16 cellular contexts compared by ENCODE assay signal in genomic region chr12:2561367-2561766, GRCh38.
DNase-seq lines count a peak whose midpoint lies in the region; FAIRE-seq and TF ChIP-seq lines count a peak whose summit lies in the region.
"Had no signal": no experiment of that assay in that cellular context is flagged by ENCODE, and none has a peak within 500 bp of the region (broad histone marks: within the 10 kb centered on the region; RNA-seq: fewer than 3 reads in every experiment).

No MANE protein-coding gene starts in this region.

- H4K91ac ChIP-seq in H1 (replicated peaks; ENCODE audit: insufficient read length, low read length), result no peak overlapping the region
- H4K91ac ChIP-seq in neuronal stem cell (ENCODE audit: low read depth, low read length, poor library complexity), result no peak overlapping the region

- H4K8ac ChIP-seq in H1 (ENCODE audit: extremely low read depth, insufficient read depth, low read length), result peak overlapping the region; percentile 36; the same call in 1 of the 2 replicates
- no peak overlapping the region for H4K8ac ChIP-seq in neuronal stem cell (ENCODE audit: low read depth, low read length)

- H3K4me2 ChIP-seq in GM23248 (ENCODE audit: unreplicated experiment) (no peak overlapping the region), H1 (ENCODE audit: insufficient read depth in 1 of 2, low read depth in 2 of 2, low read length in 2 of 2) (no peak overlapping the region), neuronal stem cell (ENCODE audit: insufficient read depth, low read length, poor library complexity, severe bottlenecking) (no peak overlapping the region)

- H3K4ac ChIP-seq in H1 (replicated peaks; ENCODE audit: insufficient read length, low read depth, low read length), result no peak overlapping the region
- H3K4ac ChIP-seq in neuronal stem cell (ENCODE audit: low read length), result no peak overlapping the region

- no peak for TF ChIP-seq EP300 in H1 (IDR thresholded peaks at IDR 0.05; ENCODE audit: borderline replicate concordance in 1 of 2, low read depth in 2 of 2, low read length in 2 of 2)

- H2AFZ ChIP-seq in GM23248 (no peak overlapping the region), H1 (ENCODE audit: low read length) (no peak overlapping the region), neuronal stem cell (ENCODE audit: low read length) (no peak overlapping the region)

- no peaks in the 10 kb centered on the region for H3K79me1 ChIP-seq in H1 (ENCODE audit: low read depth, low read length)
- no peaks in the 10 kb centered on the region for H3K79me1 ChIP-seq in neuronal stem cell (ENCODE audit: low read depth, low read length)

- H3K14ac ChIP-seq in H1 (ENCODE audit: insufficient read length) (peak overlapping the region; percentile 63), neuronal stem cell (ENCODE audit: low read length) (no peak overlapping the region)

- H3K36me3 ChIP-seq in cardiac muscle cell (peaks cover 2% of the 10 kb centered on the region), right atrium auricular region (peaks cover 37% of the 10 kb centered on the region), GM23248 (ENCODE audit: low read depth) (peaks cover 4% of the 10 kb centered on the region; the same call in 1 of the 2 replicates), H1 (ENCODE audit: control insufficient read depth in 2 of 4, insufficient read depth in 4 of 4, low read length in 3 of 4) (no peaks in the 10 kb centered on the region), neuronal stem cell (replicated peaks in 1 of 2; ENCODE audit: control insufficient read depth in 2 of 2, insufficient read depth in 2 of 2, low read length in 2 of 2) (no peaks in the 10 kb centered on the region)

- H3K9me3 ChIP-seq in cardiac muscle cell (ENCODE audit: low read depth) (no peaks in the 10 kb centered on the region), right atrium auricular region (no peaks in the 10 kb centered on the region), GM23248 (ENCODE audit: low read depth) (no peaks in the 10 kb centered on the region), H1 (ENCODE audit: insufficient read depth in 2 of 2, low read depth in 1 of 2, low read length in 1 of 2) (no peaks in the 10 kb centered on the region), neuronal stem cell (replicated peaks in 1 of 2; ENCODE audit: control insufficient read depth in 2 of 2, insufficient read depth in 1 of 2, low read depth in 1 of 2, low read length in 2 of 2) (no peaks in the 10 kb centered on the region)

- TF ChIP-seq CTCF in cardiac muscle cell (IDR thresholded peaks at IDR 0.05; ENCODE audit: low read depth, low read length) (no peak), right atrium auricular region (IDR thresholded peaks at IDR 0.05) (no peak), H1 (IDR thresholded peaks at IDR 0.05; ENCODE audit: control extremely low read depth in 1 of 3, insufficient read depth in 1 of 3, low read depth in 1 of 3, low read length in 3 of 3) (no peak)

- H2AK5ac ChIP-seq in H1 (ENCODE audit: low read depth, low read length) (no peak overlapping the region), neuronal stem cell (ENCODE audit: low read depth, low read length) (no peak overlapping the region)

- POLR2A ChIA-PET in H1 (lab: Charles Lee; ENCODE audit: partially characterized antibody), result no interaction called here

- no peak overlapping the region for H2BK120ac ChIP-seq in H1 (replicated peaks; ENCODE audit: low read depth, low read length)
- no peak overlapping the region for H2BK120ac ChIP-seq in neuronal stem cell (ENCODE audit: low read depth, low read length)

- no peaks in the 10 kb centered on the region for H3K27me3 ChIP-seq in cardiac muscle cell
- no peaks in the 10 kb centered on the region for H3K27me3 ChIP-seq in right atrium auricular region
- no peaks in the 10 kb centered on the region for H3K27me3 ChIP-seq in GM23248 (replicated peaks; ENCODE audit: insufficient read depth)
- H3K27me3 ChIP-seq in H1 (replicated peaks in 1 of 4; ENCODE audit: control insufficient read depth in 3 of 4, extremely low read depth in 1 of 4, insufficient read depth in 3 of 4, low read length in 3 of 4), result no peaks in the 10 kb centered on the region; a peak in 2 of 7 replicates
- no peaks in the 10 kb centered on the region for H3K27me3 ChIP-seq in neuronal stem cell (ENCODE audit: control insufficient read depth in 3 of 3, insufficient read depth in 3 of 3, low read depth in 1 of 3, low read length in 3 of 3)

- H3K56ac ChIP-seq in H1 (replicated peaks; ENCODE audit: insufficient read length, low read depth, low read length), result no peak overlapping the region

- H2BK15ac ChIP-seq in H1 (ENCODE audit: low read length) (no peak overlapping the region), neuronal stem cell (ENCODE audit: low read length) (no peak overlapping the region)

- H4K20me1 ChIP-seq in GM23248 (ENCODE audit: insufficient read depth), result no peaks in the 10 kb centered on the region
- H4K20me1 ChIP-seq in H1 (replicated peaks in 1 of 2; ENCODE audit: control insufficient read depth in 1 of 2, insufficient read depth in 2 of 2, low read length in 2 of 2), result no peaks in the 10 kb centered on the region

- FAIRE-seq in H1 (lab: Jason Lieb, UNC) (no peak), RCC 7860 (lab: Jason Lieb, UNC) (no peak)
- FAIRE-seq: GM12892 had no signal

- H3K23ac ChIP-seq in H1 (ENCODE audit: insufficient read length) (no peak overlapping the region), neuronal stem cell (ENCODE audit: low read depth, low read length, poor library complexity) (peak overlapping the region; percentile 44)

- H3F3A ChIP-seq in GM23248 (ENCODE audit: insufficient read depth), result no peaks in the 10 kb centered on the region

- in situ Hi-C loops in GM23248 (cut with MboI), result no loop called here

- DNase-seq in cardiac muscle cell (ENCODE audit: low read depth in 1 of 2, low spot score in 1 of 2) (peak in 1 of 2 donors; percentile 17), right atrium auricular region (ENCODE audit: low spot score) (no peak), GM23248 (peak; percentile 11), H1 (ENCODE audit: low read depth in 1 of 2, low spot score in 2 of 2) (no peak), neuronal stem cell (ENCODE audit: low spot score) (no peak), LoVo (ENCODE audit: low spot score) (no peak), RCC 7860 (ENCODE audit: low spot score) (no peak)
- no peak for DNase-seq in activated CD4-positive, alpha-beta T cell treated with anti-CD3 and anti-CD28 coated beads for 1 hour
- DNase-seq: 8988T, DMS 273 treated with DMSO at 0.1 percent for 48 hours, Kasumi-1, NCI-H1417 treated with DMSO at 0.1 percent for 48 hours, NCI-H1930, OCI-M1 had no signal

- no peak overlapping the region for H3K4me3 ChIP-seq in cardiac muscle cell
- no peak overlapping the region for H3K4me3 ChIP-seq in right atrium auricular region
- H3K4me3 ChIP-seq in GM23248, result no peak overlapping the region
- H3K4me3 ChIP-seq in H1 (ENCODE audit: extremely low read depth in 1 of 4, insufficient read depth in 2 of 4, low read depth in 3 of 4, low read length in 4 of 4), result no peak overlapping the region
- no peak overlapping the region for H3K4me3 ChIP-seq in neuronal stem cell (ENCODE audit: low read length in 2 of 2)

- no peaks in the 10 kb centered on the region for H3K23me2 ChIP-seq in H1 (ENCODE audit: low read depth, low read length)

- H2BK12ac ChIP-seq in H1 (ENCODE audit: low read depth, low read length) (no peak overlapping the region), neuronal stem cell (ENCODE audit: low read length) (peak overlapping the region; percentile 69)

- H3K27ac ChIP-seq in cardiac muscle cell (peak overlapping the region; percentile 48), right atrium auricular region (no peak overlapping the region), GM23248 (no peak overlapping the region), H1 (ENCODE audit: low read depth, low read length) (no peak overlapping the region), neuronal stem cell (replicated peaks; ENCODE audit: low read length) (no peak overlapping the region)
- H3K27ac ChIP-seq: C4-2B had no signal

- CTCF ChIA-PET in H1 (lab: Charles Lee; ENCODE audit: partially characterized antibody), result interaction anchor here (0.9 to 1.9 kb wide), 10 partner anchors 14 to 184 kb away, joined by 3 to 7 read pairs (median 3); no protein-coding TSS in a partner anchor

- no peak overlapping the region for H2BK5ac ChIP-seq in H1 (ENCODE audit: low read depth, low read length)
- H2BK5ac ChIP-seq in neuronal stem cell (ENCODE audit: low read length), result peak overlapping the region; percentile 17

- H3K18ac ChIP-seq in H1 (ENCODE audit: extremely low read depth, low read length), result no peak overlapping the region
- no peak overlapping the region for H3K18ac ChIP-seq in neuronal stem cell (ENCODE audit: low read length)

- H3K9ac ChIP-seq in GM23248 (no peak overlapping the region), H1 (replicated peaks in 1 of 4; ENCODE audit: extremely low read depth in 1 of 4, low read depth in 3 of 4, low read length in 3 of 4) (no peak overlapping the region), neuronal stem cell (ENCODE audit: low read depth, low read length, poor library complexity) (no peak overlapping the region)

- TF ChIP-seq RAD21 in H1 (IDR thresholded peaks at IDR 0.05 in 1 of 2, conservative IDR thresholded peaks at IDR 0.05 in 1 of 2; ENCODE audit: low read depth in 2 of 2, low read length in 2 of 2), result no peak

- no peak for TF ChIP-seq POLR2A in H1 (IDR thresholded peaks at IDR 0.05; ENCODE audit: control extremely low read depth in 1 of 2, low read depth in 2 of 2, low read length in 2 of 2)

- H3K79me2 ChIP-seq in GM23248 (ENCODE audit: insufficient read depth), result no peaks in the 10 kb centered on the region
- no peaks in the 10 kb centered on the region for H3K79me2 ChIP-seq in H1 (ENCODE audit: control insufficient read depth in 1 of 2, insufficient read depth in 2 of 2, low read length in 2 of 2)

- H4K5ac ChIP-seq in H1 (ENCODE audit: insufficient read length, low read depth, low read length), result no peak overlapping the region

- WGBS in GM23248 (ENCODE audit: low coverage in 1 of 2, low lambda C conversion rate in 2 of 2, missing lambda C conversion rate in 2 of 2), 2 experiments, result 76 to 82% methylated on average over 10 of the region's 10 CpGs
- WGBS in H1 (ENCODE audit: extremely low coverage in 1 of 2, insufficient coverage in 1 of 2, insufficient read length in 1 of 2, insufficient replicate concordance in 2 of 2, low coverage in 1 of 2, low lambda C conversion rate in 2 of 2, missing lambda C conversion rate in 1 of 2), 2 experiments, result 94% methylated on average over 10 of the region's 10 CpGs; no CpG with 5 or more reads in 1 of the 2 experiments
- WGBS in neuronal stem cell (ENCODE audit: extremely low coverage in 2 of 2, insufficient read length in 2 of 2, insufficient replicate concordance in 1 of 2), 2 donors, result no CpG with 5 or more reads among the region's 10 CpGs

- H2BK20ac ChIP-seq in H1 (ENCODE audit: low read length), result no peak overlapping the region

- peaks cover 3% of the 10 kb centered on the region for H3K4me1 ChIP-seq in cardiac muscle cell (ENCODE audit: low read depth)
- H3K4me1 ChIP-seq in right atrium auricular region, result peaks cover 0 to 7% of the 10 kb centered on the region in 2 donors
- H3K4me1 ChIP-seq in GM23248 (ENCODE audit: insufficient read depth), result no peaks in the 10 kb centered on the region
- H3K4me1 ChIP-seq in H1 (replicated peaks in 1 of 4; ENCODE audit: control insufficient read depth in 3 of 4, insufficient read depth in 4 of 4, low read length in 3 of 4), result no peaks in the 10 kb centered on the region
- H3K4me1 ChIP-seq in neuronal stem cell (ENCODE audit: control insufficient read depth in 2 of 2, insufficient read depth in 1 of 2, low read depth in 1 of 2, low read length in 2 of 2), result no peaks in the 10 kb centered on the region

- no peaks in the 10 kb centered on the region for H3K9me2 ChIP-seq in GM23248 (ENCODE audit: insufficient read depth)
